In genomic region chr10:110487411-110488123, GRCh38 we compare ENCODE assay signal across 14 cellular contexts. TPM values are rescaled to one million over a fixed set of nuclear protein-coding genes. Genes with fewer than 3 reads are reported as not detected.
DNase-seq lines count a peak whose midpoint lies in the region; ATAC-seq, FAIRE-seq and TF ChIP-seq lines count a peak whose summit lies in the region.
"Had no signal": no experiment of that assay in that cellular context is flagged by ENCODE, and none has a peak within 500 bp of the region (broad histone marks: within the 10 kb centered on the region; RNA-seq: fewer than 3 reads in every experiment).

No MANE protein-coding gene starts in this region.

- peak overlapping the region; percentile 13 for H3K56ac ChIP-seq in H1 (replicated peaks; ENCODE audit: insufficient read length, low read depth, low read length)

- peaks cover 36% of the 10 kb centered on the region for H3K4me1 ChIP-seq in HUES64 (ENCODE audit: insufficient read depth, low read length)
- H3K4me1 ChIP-seq in H1 (replicated peaks in 1 of 4; ENCODE audit: control insufficient read depth in 3 of 4, insufficient read depth in 4 of 4, low read length in 3 of 4): peaks cover 9 to 15% (median 11%) of the 10 kb centered on the region in 4 experiments
- peaks cover 0 to 10% (median 2%) of the 10 kb centered on the region in 4 donors for H3K4me1 ChIP-seq in esophagus muscularis mucosa
- H3K4me1 ChIP-seq in neural progenitor cell: peaks cover 6% of the 10 kb centered on the region
- H3K4me1 ChIP-seq: body of pancreas had no signal

- peak overlapping the region; percentile 97 for H2BK12ac ChIP-seq in H1 (ENCODE audit: low read depth, low read length)

- H3K4me1 Mint-ChIP-seq in nephron progenitor cell (peaks cover 51% of the 10 kb centered on the region), neural progenitor cell (peaks cover 5% of the 10 kb centered on the region)

- H3K79me1 ChIP-seq in H1 (ENCODE audit: low read depth, low read length): no peaks in the 10 kb centered on the region

- DNase-seq in EH (ENCODE audit: low read depth): peak; percentile 89
- DNase-seq in H1 (ENCODE audit: low read depth in 1 of 2, low spot score in 2 of 2): no peak
- peak; percentile 21 for DNase-seq in nephron progenitor cell
- DNase-seq in AML-193 (lab: John Stamatoyannopoulos, UW): no peak
- DNase-seq in esophagus muscularis mucosa (ENCODE audit: extremely low spot score): no peak
- no peak for DNase-seq in neural progenitor cell (ENCODE audit: low spot score)
- DNase-seq: activated B cell treated with CpG ODN at 0.5 μM for 24 hours; activated T-cell treated with anti-CD3 and anti-CD28 coated beads, Interleukin-2, amount 50 U/mL, for 48 hours; body of pancreas; DMS79; MM.1S; NCI-H2227 treated with DMSO at 0.1 percent for 48 hours had no signal

- H3K27ac ChIP-seq in HUES64 (ENCODE audit: low read depth, low read length) (peak overlapping the region; percentile 26; the same call in 1 of the 2 replicates), H1 (ENCODE audit: low read depth, low read length) (no peak overlapping the region), esophagus muscularis mucosa (replicated peaks in 1 of 4) (no peak overlapping the region), neural progenitor cell (no peak overlapping the region)
- H3K27ac ChIP-seq: body of pancreas had no signal

- CTCF ChIA-PET in H1 (lab: Charles Lee; ENCODE audit: partially characterized antibody): interaction anchor here (0.6 to 1.7 kb wide), 7 partner anchors 10 to 134 kb away, joined by 3 to 5 read pairs (median 3); partner anchors contain the start of gene DUSP5

- H3K36me3 Mint-ChIP-seq in nephron progenitor cell (ENCODE audit: low read depth) (no peaks in the 10 kb centered on the region), neural progenitor cell (no peaks in the 10 kb centered on the region)

- TF ChIP-seq RAD21 in H1 (IDR thresholded peaks at IDR 0.05 in 1 of 2, conservative IDR thresholded peaks at IDR 0.05 in 1 of 2; ENCODE audit: low read depth in 2 of 2, low read length in 2 of 2): no peak

- no peak for TF ChIP-seq CTCF in H1 (IDR thresholded peaks at IDR 0.05; ENCODE audit: control extremely low read depth in 1 of 3, insufficient read depth in 1 of 3, low read depth in 1 of 3, low read length in 3 of 3)
- TF ChIP-seq CTCF in nephron progenitor cell (IDR thresholded peaks at IDR 0.05): no peak
- no peak for TF ChIP-seq CTCF in esophagus muscularis mucosa (IDR thresholded peaks at IDR 0.05)
- TF ChIP-seq CTCF in neural progenitor cell (IDR thresholded peaks at IDR 0.05): no peak

- H2AFZ ChIP-seq in H1 (ENCODE audit: low read length) (no peak overlapping the region), neural progenitor cell (replicated peaks) (no peak overlapping the region)

- peak overlapping the region; percentile 1; the same call in 1 of the 2 replicates for H2BK15ac ChIP-seq in H1 (ENCODE audit: low read length)

- intact Hi-C loops in esophagus muscularis mucosa (cut with DNase I): no loop called here

- peak; percentile 7 for FAIRE-seq in H1 (lab: Jason Lieb, UNC)

- H3K18ac ChIP-seq in H1 (ENCODE audit: extremely low read depth, low read length): peak overlapping the region; percentile 12; the same call in 1 of the 2 replicates

- no peaks in the 10 kb centered on the region for H3K23me2 ChIP-seq in H1 (ENCODE audit: low read depth, low read length)

- POLR2A ChIA-PET in H1 (lab: Charles Lee; ENCODE audit: partially characterized antibody): interaction anchor here (0.6 to 8.9 kb wide), 6 partner anchors 10 to 113 kb away, joined by 3 to 56 read pairs (median 4); partner anchors contain the start of gene DUSP5

- H4K91ac ChIP-seq in H1 (replicated peaks; ENCODE audit: insufficient read length, low read length): peak overlapping the region; percentile 45

- H3K9me3 Mint-ChIP-seq in nephron progenitor cell: no peaks in the 10 kb centered on the region
- H3K9me3 Mint-ChIP-seq in neural progenitor cell: no peaks in the 10 kb centered on the region
- H3K9me3 Mint-ChIP-seq: activated B cell treated with CpG ODN at 0.5 μM for 24 hours had no signal

- H3K23ac ChIP-seq in H1 (ENCODE audit: insufficient read length): no peak overlapping the region

- peak overlapping the region; percentile 49 for H2AK5ac ChIP-seq in H1 (ENCODE audit: low read depth, low read length)

- H3K36me3 ChIP-seq in HUES64 (ENCODE audit: insufficient read depth, low read length) (no peaks in the 10 kb centered on the region), H1 (ENCODE audit: control insufficient read depth in 2 of 4, insufficient read depth in 4 of 4, low read length in 3 of 4) (no peaks in the 10 kb centered on the region), esophagus muscularis mucosa (no peaks in the 10 kb centered on the region), neural progenitor cell (no peaks in the 10 kb centered on the region)

- no peaks in the 10 kb centered on the region for H3F3A ChIP-seq in neural progenitor cell (ENCODE audit: low read depth)

- H3K27me3 Mint-ChIP-seq in nephron progenitor cell (ENCODE audit: low read depth, poor library complexity): peaks cover 15% of the 10 kb centered on the region
- peaks cover 7% of the 10 kb centered on the region for H3K27me3 Mint-ChIP-seq in neural progenitor cell (ENCODE audit: insufficient read depth, low read depth)

- H3K9ac ChIP-seq in HUES64 (ENCODE audit: low read depth, low read length): no peak overlapping the region; the same call in 1 of the 2 replicates
- peak overlapping the region in 1 of 4 experiments; percentile 44; a peak in 1 of 7 replicates for H3K9ac ChIP-seq in H1 (replicated peaks in 1 of 4; ENCODE audit: extremely low read depth in 1 of 4, low read depth in 3 of 4, low read length in 3 of 4)
- no peak overlapping the region for H3K9ac ChIP-seq in neural progenitor cell

- no peak overlapping the region for H3K14ac ChIP-seq in H1 (ENCODE audit: insufficient read length)

- TF ChIP-seq POLR2A in H1 (IDR thresholded peaks at IDR 0.05; ENCODE audit: control extremely low read depth in 1 of 2, low read depth in 2 of 2, low read length in 2 of 2) (no peak), esophagus muscularis mucosa (IDR thresholded peaks at IDR 0.05; ENCODE audit: low read depth) (no peak)

- H2BK120ac ChIP-seq in H1 (replicated peaks; ENCODE audit: low read depth, low read length): peak overlapping the region; percentile 25

- H2BK20ac ChIP-seq in H1 (ENCODE audit: low read length): peak overlapping the region; percentile 77; the same call in 1 of the 2 replicates

- no peak overlapping the region for H4K5ac ChIP-seq in H1 (ENCODE audit: insufficient read length, low read depth, low read length)

- H3K79me2 ChIP-seq in H1 (ENCODE audit: control insufficient read depth in 1 of 2, insufficient read depth in 2 of 2, low read length in 2 of 2) (no peaks in the 10 kb centered on the region), neural progenitor cell (ENCODE audit: low read depth) (no peaks in the 10 kb centered on the region)

- H3K4me3 Mint-ChIP-seq in nephron progenitor cell (peak overlapping the region; percentile 51), neural progenitor cell (no peak overlapping the region)
- H3K4me3 Mint-ChIP-seq: activated B cell treated with CpG ODN at 0.5 μM for 24 hours had no signal

- no peak overlapping the region for H4K8ac ChIP-seq in H1 (ENCODE audit: extremely low read depth, insufficient read depth, low read length)

- H3K4ac ChIP-seq in H1 (replicated peaks; ENCODE audit: insufficient read length, low read depth, low read length): no peak overlapping the region

- TF ChIP-seq EP300 in H1 (IDR thresholded peaks at IDR 0.05; ENCODE audit: borderline replicate concordance in 1 of 2, low read depth in 2 of 2, low read length in 2 of 2): no peak; a peak in 1 of 3 replicates
- no peak for TF ChIP-seq EP300 in esophagus muscularis mucosa (IDR thresholded peaks at IDR 0.05)

- H3K9me3 ChIP-seq in HUES64 (ENCODE audit: insufficient read depth, low read depth, low read length) (no peaks in the 10 kb centered on the region), H1 (ENCODE audit: insufficient read depth in 2 of 2, low read depth in 1 of 2, low read length in 1 of 2) (no peaks in the 10 kb centered on the region), esophagus muscularis mucosa (no peaks in the 10 kb centered on the region), neural progenitor cell (ENCODE audit: low read depth) (no peaks in the 10 kb centered on the region)
- H3K9me3 ChIP-seq: body of pancreas had no signal

- H4K20me1 ChIP-seq in H1 (replicated peaks in 1 of 2; ENCODE audit: control insufficient read depth in 1 of 2, insufficient read depth in 2 of 2, low read length in 2 of 2) (no peaks in the 10 kb centered on the region), neural progenitor cell (ENCODE audit: low read depth) (no peaks in the 10 kb centered on the region)

- WGBS in HUES64: 48% methylated on average over 6 of the region's 6 CpGs
- WGBS in H1 (ENCODE audit: extremely low coverage in 1 of 2, insufficient coverage in 1 of 2, insufficient read length in 1 of 2, insufficient replicate concordance in 2 of 2, low coverage in 1 of 2, low lambda C conversion rate in 2 of 2, missing lambda C conversion rate in 1 of 2), 2 experiments: 52% methylated on average over 6 of the region's 6 CpGs; no CpG with 5 or more reads in 1 of the 2 experiments
- WGBS in esophagus muscularis mucosa: 55% methylated on average over 6 of the region's 6 CpGs

- H3K4me2 ChIP-seq in H1 (ENCODE audit: insufficient read depth in 1 of 2, low read depth in 2 of 2, low read length in 2 of 2): peak overlapping the region; percentile 50 to 55
- H3K4me2 ChIP-seq in neural progenitor cell: no peak overlapping the region

- no peak overlapping the region for H3K27ac Mint-ChIP-seq in nephron progenitor cell
- H3K27ac Mint-ChIP-seq in neural progenitor cell: no peak overlapping the region
- H3K27ac Mint-ChIP-seq: activated B cell treated with CpG ODN at 0.5 μM for 24 hours had no signal

- no peak overlapping the region for H3K4me3 ChIP-seq in HUES64 (ENCODE audit: low read length)
- H3K4me3 ChIP-seq in H1 (ENCODE audit: extremely low read depth in 1 of 4, insufficient read depth in 2 of 4, low read depth in 3 of 4, low read length in 4 of 4): peak overlapping the region in 1 of 4 experiments; percentile 18; a peak in 2 of 8 replicates
- H3K4me3 ChIP-seq in esophagus muscularis mucosa: no peak overlapping the region
- no peak overlapping the region for H3K4me3 ChIP-seq in neural progenitor cell
- H3K4me3 ChIP-seq: body of pancreas had no signal

- H3K27me3 ChIP-seq in HUES64 (ENCODE audit: insufficient read depth, low read length) (no peaks in the 10 kb centered on the region), H1 (replicated peaks in 1 of 4; ENCODE audit: control insufficient read depth in 3 of 4, extremely low read depth in 1 of 4, insufficient read depth in 3 of 4, low read length in 3 of 4) (no peaks in the 10 kb centered on the region), esophagus muscularis mucosa (no peaks in the 10 kb centered on the region), neural progenitor cell (no peaks in the 10 kb centered on the region)
- H3K27me3 ChIP-seq: body of pancreas had no signal

- no peak for ATAC-seq in GM18517 (IDR thresholded peaks at IDR 0.05; ENCODE audit: unreplicated experiment)
- ATAC-seq: body of pancreas had no signal

- peak overlapping the region; percentile 83; the same call in 1 of the 2 replicates for H2BK5ac ChIP-seq in H1 (ENCODE audit: low read depth, low read length)

RNA-seq across cellular contexts. Expression of gene DUSP5, which starts 10.1 kb away (rescaled TPM):
- 22.3 TPM for polyA plus RNA-seq in HUES64 (2013, experiment 1 of 2)
- polyA plus RNA-seq in HUES64 (2013, experiment 2 of 2): 21.0 TPM
- total RNA-seq in H1 (2021; fragmentation: NEBNext Ultra II Directional; extraction: Animal tissue kit (Norgen Biotek cat#: 25700)): 27.0 and 30.3 TPM in 2 replicates
- polyA plus RNA-seq in H1 (2011; rRNA removed): 13.3 and 13.6 TPM in 2 replicates
- 15.2 TPM for polyA plus RNA-seq in H1 (2011; cell fraction: cytosol; rRNA removed)
- polyA plus RNA-seq in H1 (2011; cell fraction: nucleus; rRNA removed): 12.0 TPM
- 14.3 to 18.7 TPM (median 15.9 TPM) in 4 replicates for polyA plus RNA-seq in H1 (2012, experiment 1 of 2)
- 16.9 TPM for polyA plus RNA-seq in H1 (2012, experiment 2 of 2)
- polyA plus RNA-seq in H1 (2013, experiment 1 of 2): 17.0 TPM
- 20.2 TPM for polyA plus RNA-seq in H1 (2013, experiment 2 of 2)
- polyA minus RNA-seq in H1 (2011; rRNA and poly(A)+ RNA removed): 28.9 and 41.0 TPM in 2 replicates
- 37.5 TPM for polyA minus RNA-seq in H1 (2011; cell fraction: cytosol; rRNA and poly(A)+ RNA removed)
- polyA minus RNA-seq in H1 (2011; cell fraction: nucleus; rRNA and poly(A)+ RNA removed): 14.9 TPM
- total RNA-seq in esophagus muscularis mucosa (10 to 100 TPM in 1 of 4 donors, 1 to 10 TPM in 3; 3.8 to 25.7 (median 4.6) TPM), neural progenitor cell (ENCODE audit: low replicate concordance) (0.34 and 1.5 TPM in 2 replicates)

Comparison
In these comparisons a context has a peak if more than half of its experiments do, and no peak if none do; other contexts are left out.
1. DNase-seq: peak in EH (single experiment) and nephron progenitor cell (single experiment); none in H1 (0 of 2), AML-193 (0 of 2), esophagus muscularis mucosa (single experiment) and neural progenitor cell (single experiment).